Comparison of ENCODE assay signal across 35 cellular contexts in the genomic region with DNA sequence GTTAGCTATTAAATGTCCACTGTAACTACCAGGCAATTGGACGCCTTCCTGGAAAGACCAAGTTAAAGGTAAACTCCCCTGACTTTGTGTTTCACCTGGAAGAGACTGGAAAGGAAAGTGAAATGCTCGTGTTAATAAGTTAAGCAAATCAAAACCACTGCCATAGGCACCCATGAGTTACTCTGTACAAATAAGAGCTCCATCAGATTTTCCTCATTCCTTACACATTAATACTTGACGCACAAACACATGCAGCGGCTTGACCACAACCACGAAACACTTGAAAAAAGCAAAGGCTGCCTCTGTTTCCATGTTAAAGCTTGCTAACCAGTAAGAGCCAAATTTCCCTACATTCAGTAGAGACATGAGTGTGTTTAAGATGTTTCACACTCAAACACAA. TPM values are rescaled to one million over a fixed set of nuclear protein-coding genes. Genes with fewer than 3 reads are reported as not detected.
DNase-seq lines count a peak whose midpoint lies in the region; ATAC-seq, FAIRE-seq and TF ChIP-seq lines count a peak whose summit lies in the region.
"Had no signal": no experiment of that assay in that cellular context is flagged by ENCODE, and none has a peak within 500 bp of the region (broad histone marks: within the 10 kb centered on the region; RNA-seq: fewer than 3 reads in every experiment).

No MANE protein-coding gene starts in this region.

- H3K9me1 ChIP-seq in keratinocyte (ENCODE audit: control insufficient read depth, extremely low read depth, insufficient read depth, low read length), result no peaks in the 10 kb centered on the region

- H3K27me3 ChIP-seq in GM23338 (ENCODE audit: insufficient read depth) (no peaks in the 10 kb centered on the region), keratinocyte (ENCODE audit: control insufficient read depth, extremely low read depth, insufficient read depth, low read length) (peaks cover 2% of the 10 kb centered on the region)
- H3K27me3 ChIP-seq: colonic mucosa, upper lobe of right lung had no signal

- no peaks in the 10 kb centered on the region for H3K9me3 Mint-ChIP-seq in GM23338
- H3K9me3 Mint-ChIP-seq: activated CD4-positive, alpha-beta T cell treated with anti-CD3 and anti-CD28 coated beads, Interleukin-2, amount 10 ng/mL, durations not matched to agents 24 days and 14 days; activated naive CD4-positive, alpha-beta T cell treated with anti-CD3 and anti-CD28 coated beads, Interleukin-2, amount 50 U/mL, for 72 hours; nephron progenitor cell; WTC11 had no signal

- dilution Hi-C loops in keratinocyte (cut with MboI; ENCODE audit: extremely low pct_ligation_motif_present, low sequenced_read_pairs), result no loop called here

- H3K27me3 Mint-ChIP-seq in GM23338 (ENCODE audit: insufficient read depth, low read depth, poor library complexity), result peaks cover 2% of the 10 kb centered on the region

- H3K79me2 ChIP-seq in GM23338 (replicated peaks; ENCODE audit: insufficient read depth) (no peaks in the 10 kb centered on the region), keratinocyte (ENCODE audit: control insufficient read depth, insufficient read depth, low read length) (no peaks in the 10 kb centered on the region)

- no peak overlapping the region for H3K27ac Mint-ChIP-seq in GM23338
- H3K27ac Mint-ChIP-seq: activated CD4-positive, alpha-beta T cell treated with anti-CD3 and anti-CD28 coated beads, Interleukin-2, amount 10 ng/mL, durations not matched to agents 24 days and 14 days; activated naive CD4-positive, alpha-beta T cell treated with anti-CD3 and anti-CD28 coated beads, Interleukin-2, amount 50 U/mL, for 72 hours; nephron progenitor cell; WTC11 had no signal

- H3K9me3 ChIP-seq in keratinocyte (ENCODE audit: control insufficient read depth, low read depth, low read length), result no peaks in the 10 kb centered on the region
- H3K9me3 ChIP-seq: colonic mucosa, upper lobe of right lung had no signal

- H3K4me1 ChIP-seq in GM23338 (ENCODE audit: insufficient read depth) (no peaks in the 10 kb centered on the region), keratinocyte (ENCODE audit: control insufficient read depth, extremely low read depth, insufficient read depth, low read length) (peaks cover 15% of the 10 kb centered on the region)
- H3K4me1 ChIP-seq: colonic mucosa, upper lobe of right lung had no signal

- H3K36me3 Mint-ChIP-seq in GM23338 (ENCODE audit: low read depth), result no peaks in the 10 kb centered on the region
- H3K36me3 Mint-ChIP-seq: activated naive CD4-positive, alpha-beta T cell treated with anti-CD3 and anti-CD28 coated beads, Interleukin-2, amount 50 U/mL, for 72 hours; WTC11 had no signal

- H3K4me2 ChIP-seq in GM23338 (no peak overlapping the region), keratinocyte (ENCODE audit: control insufficient read depth, extremely low read depth, insufficient read depth, low read depth, low read length) (peak overlapping the region; percentile 54)

- no peak for ATAC-seq in GM23338
- no peak for ATAC-seq in GM21528 (IDR thresholded peaks at IDR 0.05; ENCODE audit: low FRiP score, unreplicated experiment)
- ATAC-seq: activated naive CD4-positive, alpha-beta T cell treated with anti-CD3 and anti-CD28 coated beads, Interleukin-2, amount 50 U/mL, for 72 hours; upper lobe of right lung; WTC11 had no signal

- no peak overlapping the region for H3K4me3 ChIP-seq in GM23338
- H3K4me3 ChIP-seq in keratinocyte (ENCODE audit: control insufficient read depth in 2 of 3, extremely low read depth in 1 of 3, insufficient read depth in 2 of 3, low read depth in 1 of 3, low read length in 3 of 3), result no peak overlapping the region
- H3K4me3 ChIP-seq: colonic mucosa, SK-N-MC, upper lobe of right lung had no signal

- DNase-seq in GM23338 (ENCODE audit: low spot score) (no peak), amniotic epithelial cell (ENCODE audit: low read depth) (peak; percentile 23), keratinocyte (ENCODE audit: low read depth, low spot score) (peak; percentile 58), renal cortical epithelial cell (ENCODE audit: low read depth) (peak; percentile 96), amygdala (lab: John Stamatoyannopoulos, UW) (no peak), SKM-1 (lab: John Stamatoyannopoulos, UW; ENCODE audit: unreplicated experiment) (no peak), NOMO-1 treated with DMSO at 0.1 percent for 48 hours (lab: John Stamatoyannopoulos, UW; ENCODE audit: unreplicated experiment) (no peak)
- DNase-seq: activated CD4-positive, alpha-beta T cell treated with anti-CD3 and anti-CD28 coated beads, Interleukin-2, amount 10 ng/mL, durations not matched to agents 24 days and 14 days; activated effector memory CD4-positive, alpha-beta T cell treated with Interleukin-2 at 50 U/mL for 16 hours; anterior cingulate cortex; colonic mucosa; COR-L47; DND-41; effector CD4-positive, alpha-beta T cell; head of caudate nucleus; IMR-90; islet precursor cell; NCI-H1092; NCI-H1694; nephron progenitor cell; retina; small intestine; stimulated activated naive CD4-positive, alpha-beta T cell treated with Interleukin-2 at 50 U/mL for 16 hours; upper lobe of right lung had no signal

- H3K27ac ChIP-seq in GM23338 (ENCODE audit: low read depth) (no peak overlapping the region), keratinocyte (ENCODE audit: control insufficient read depth, insufficient read depth, low read length) (no peak overlapping the region)
- H3K27ac ChIP-seq: C4-2B, colonic mucosa, SK-N-MC, upper lobe of right lung had no signal

- H3K4me1 Mint-ChIP-seq in GM23338, result peaks cover 2% of the 10 kb centered on the region; the same call in 2 of the 3 replicates
- H3K4me1 Mint-ChIP-seq: activated CD4-positive, alpha-beta T cell treated with anti-CD3 and anti-CD28 coated beads, Interleukin-2, amount 10 ng/mL, durations not matched to agents 24 days and 14 days had no signal

- H3K36me3 ChIP-seq in GM23338 (ENCODE audit: insufficient read depth) (no peaks in the 10 kb centered on the region), keratinocyte (ENCODE audit: control insufficient read depth in 2 of 2, extremely low read depth in 1 of 2, insufficient read depth in 2 of 2, low read length in 2 of 2) (no peaks in the 10 kb centered on the region)
- H3K36me3 ChIP-seq: colonic mucosa, upper lobe of right lung had no signal

- peak overlapping the region; percentile 34 for H2AFZ ChIP-seq in GM23338
- peak overlapping the region; percentile 60 for H2AFZ ChIP-seq in keratinocyte (ENCODE audit: control insufficient read depth, low read length)

- FAIRE-seq in keratinocyte (lab: Jason Lieb, UNC), result peak; percentile 81
- FAIRE-seq: small intestine had no signal

- no peaks in the 10 kb centered on the region for H3F3A ChIP-seq in GM23338 (replicated peaks; ENCODE audit: low read depth)

- H4K20me1 ChIP-seq in GM23338 (replicated peaks; ENCODE audit: insufficient read depth) (no peaks in the 10 kb centered on the region), keratinocyte (ENCODE audit: control insufficient read depth, extremely low read depth, insufficient read depth, low read length) (no peaks in the 10 kb centered on the region)

- no peaks in the 10 kb centered on the region for H3K9me2 ChIP-seq in GM23338 (ENCODE audit: insufficient read depth)

- no peak overlapping the region for H3K4me3 Mint-ChIP-seq in GM23338
- H3K4me3 Mint-ChIP-seq: activated CD4-positive, alpha-beta T cell treated with anti-CD3 and anti-CD28 coated beads, Interleukin-2, amount 10 ng/mL, durations not matched to agents 24 days and 14 days; nephron progenitor cell; WTC11 had no signal

- TF ChIP-seq CTCF in GM23338 (conservative IDR thresholded peaks at IDR 0.05; ENCODE audit: low read depth in 2 of 2) (no peak), keratinocyte (optimal IDR thresholded peaks at IDR 0.05 in 1 of 3, IDR thresholded peaks at IDR 0.05 in 1 of 3, conservative IDR thresholded peaks at IDR 0.05 in 1 of 3; ENCODE audit: extremely low read depth in 1 of 3, insufficient read depth in 2 of 3, low read length in 3 of 3) (no peak)

- H3K9ac ChIP-seq in keratinocyte (ENCODE audit: control insufficient read depth, extremely low read depth, insufficient read depth, low read length), result no peak overlapping the region

TF ChIP-seq in GM23338, 12 proteins besides CTCF, POLR2A, EP300 and RAD21 (continues in another document):
- TF ChIP-seq, protein P1, sequence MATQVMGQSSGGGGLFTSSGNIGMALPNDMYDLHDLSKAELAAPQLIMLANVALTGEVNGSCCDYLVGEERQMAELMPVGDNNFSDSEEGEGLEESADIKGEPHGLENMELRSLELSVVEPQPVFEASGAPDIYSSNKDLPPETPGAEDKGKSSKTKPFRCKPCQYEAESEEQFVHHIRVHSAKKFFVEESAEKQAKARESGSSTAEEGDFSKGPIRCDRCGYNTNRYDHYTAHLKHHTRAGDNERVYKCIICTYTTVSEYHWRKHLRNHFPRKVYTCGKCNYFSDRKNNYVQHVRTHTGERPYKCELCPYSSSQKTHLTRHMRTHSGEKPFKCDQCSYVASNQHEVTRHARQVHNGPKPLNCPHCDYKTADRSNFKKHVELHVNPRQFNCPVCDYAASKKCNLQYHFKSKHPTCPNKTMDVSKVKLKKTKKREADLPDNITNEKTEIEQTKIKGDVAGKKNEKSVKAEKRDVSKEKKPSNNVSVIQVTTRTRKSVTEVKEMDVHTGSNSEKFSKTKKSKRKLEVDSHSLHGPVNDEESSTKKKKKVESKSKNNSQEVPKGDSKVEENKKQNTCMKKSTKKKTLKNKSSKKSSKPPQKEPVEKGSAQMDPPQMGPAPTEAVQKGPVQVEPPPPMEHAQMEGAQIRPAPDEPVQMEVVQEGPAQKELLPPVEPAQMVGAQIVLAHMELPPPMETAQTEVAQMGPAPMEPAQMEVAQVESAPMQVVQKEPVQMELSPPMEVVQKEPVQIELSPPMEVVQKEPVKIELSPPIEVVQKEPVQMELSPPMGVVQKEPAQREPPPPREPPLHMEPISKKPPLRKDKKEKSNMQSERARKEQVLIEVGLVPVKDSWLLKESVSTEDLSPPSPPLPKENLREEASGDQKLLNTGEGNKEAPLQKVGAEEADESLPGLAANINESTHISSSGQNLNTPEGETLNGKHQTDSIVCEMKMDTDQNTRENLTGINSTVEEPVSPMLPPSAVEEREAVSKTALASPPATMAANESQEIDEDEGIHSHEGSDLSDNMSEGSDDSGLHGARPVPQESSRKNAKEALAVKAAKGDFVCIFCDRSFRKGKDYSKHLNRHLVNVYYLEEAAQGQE (IDR thresholded peaks at IDR 0.05; ENCODE audit: unreplicated experiment), result no peak
- no peak for TF ChIP-seq CREB1 (CRISPR knock-in tag; IDR thresholded peaks at IDR 0.05; ENCODE audit: low read depth)

RNA-seq across cellular contexts. Expression of a gene that starts 19.8 kb away (rescaled TPM):
- total RNA-seq in GM23338 (2014; rRNA removed; shearing (Covaris generic)), result not detected in 2 replicates
- polyA plus RNA-seq in GM23338 (2016; fragmentation: Nextera tagmentation; extraction: Ambion mirVana), result not detected in 2 replicates
- polyA plus RNA-seq in keratinocyte, result not detected in 3 replicates
- polyA plus RNA-seq in keratinocyte (2011; ENCODE audit: low read depth), result not detected
- polyA plus RNA-seq in keratinocyte (2011; cell fraction: cytosol; rRNA removed), result not detected in 2 replicates
- polyA plus RNA-seq in keratinocyte (2011; cell fraction: nucleus; rRNA removed), result not detected in 2 replicates
- 0.07 TPM in 1 of 2 replicates, not detected in the other for polyA plus RNA-seq in keratinocyte (2012; ENCODE audit: low replicate concordance)
- polyA minus RNA-seq in keratinocyte, result not detected in 3 replicates
- polyA minus RNA-seq in keratinocyte (2011; cell fraction: cytosol; rRNA and poly(A)+ RNA removed), result not detected
- polyA minus RNA-seq in keratinocyte (2011; cell fraction: nucleus; rRNA and poly(A)+ RNA removed), result not detected in 2 replicates
- not detected in 2 replicates for total RNA-seq in renal cortical epithelial cell
- total RNA-seq: activated CD4-positive, alpha-beta T cell treated with anti-CD3 and anti-CD28 coated beads, Interleukin-2, amount 10 ng/mL, durations not matched to agents 24 days and 14 days; cardiac septum; colonic mucosa; fibroblast of villous mesenchyme; H4; IMR-90; osteocyte; temporal lobe; upper lobe of right lung had no signal
- polyA plus RNA-seq: esophagus, IMR-90, small intestine had no signal

Comparison
In these comparisons a context has a peak if more than half of its experiments do, and no peak if none do; other contexts are left out.
1. DNase-seq: peak in amniotic epithelial cell (single experiment), keratinocyte (single experiment) and renal cortical epithelial cell (single experiment); none in GM23338 (single experiment), amygdala (0 of 56), SKM-1 (single experiment) and NOMO-1 treated with DMSO at 0.1 percent for 48 hours (single experiment).